1 cellular context compared by ENCODE assay signal in genomic region chr12:31715283-31715825, GRCh38.
TF ChIP-seq lines count a peak whose summit lies in the region.

No MANE protein-coding gene starts in this region.

TF ChIP-seq in K562, 482 proteins besides CTCF, POLR2A, EP300 and RAD21 (continued from another document and continues in another):
- TF ChIP-seq CHD2 (IDR thresholded peaks at IDR 0.05; ENCODE audit: low read depth, low read length): no peak
- no peak for TF ChIP-seq SLC30A9 (CRISPR knock-in tag; IDR thresholded peaks at IDR 0.05)
- no peak for TF ChIP-seq ZNF609 (CRISPR knock-in tag; IDR thresholded peaks at IDR 0.05; ENCODE audit: borderline replicate concordance)
- TF ChIP-seq PHB (CRISPR knock-in tag; IDR thresholded peaks at IDR 0.05): no peak
- TF ChIP-seq, protein P1, sequence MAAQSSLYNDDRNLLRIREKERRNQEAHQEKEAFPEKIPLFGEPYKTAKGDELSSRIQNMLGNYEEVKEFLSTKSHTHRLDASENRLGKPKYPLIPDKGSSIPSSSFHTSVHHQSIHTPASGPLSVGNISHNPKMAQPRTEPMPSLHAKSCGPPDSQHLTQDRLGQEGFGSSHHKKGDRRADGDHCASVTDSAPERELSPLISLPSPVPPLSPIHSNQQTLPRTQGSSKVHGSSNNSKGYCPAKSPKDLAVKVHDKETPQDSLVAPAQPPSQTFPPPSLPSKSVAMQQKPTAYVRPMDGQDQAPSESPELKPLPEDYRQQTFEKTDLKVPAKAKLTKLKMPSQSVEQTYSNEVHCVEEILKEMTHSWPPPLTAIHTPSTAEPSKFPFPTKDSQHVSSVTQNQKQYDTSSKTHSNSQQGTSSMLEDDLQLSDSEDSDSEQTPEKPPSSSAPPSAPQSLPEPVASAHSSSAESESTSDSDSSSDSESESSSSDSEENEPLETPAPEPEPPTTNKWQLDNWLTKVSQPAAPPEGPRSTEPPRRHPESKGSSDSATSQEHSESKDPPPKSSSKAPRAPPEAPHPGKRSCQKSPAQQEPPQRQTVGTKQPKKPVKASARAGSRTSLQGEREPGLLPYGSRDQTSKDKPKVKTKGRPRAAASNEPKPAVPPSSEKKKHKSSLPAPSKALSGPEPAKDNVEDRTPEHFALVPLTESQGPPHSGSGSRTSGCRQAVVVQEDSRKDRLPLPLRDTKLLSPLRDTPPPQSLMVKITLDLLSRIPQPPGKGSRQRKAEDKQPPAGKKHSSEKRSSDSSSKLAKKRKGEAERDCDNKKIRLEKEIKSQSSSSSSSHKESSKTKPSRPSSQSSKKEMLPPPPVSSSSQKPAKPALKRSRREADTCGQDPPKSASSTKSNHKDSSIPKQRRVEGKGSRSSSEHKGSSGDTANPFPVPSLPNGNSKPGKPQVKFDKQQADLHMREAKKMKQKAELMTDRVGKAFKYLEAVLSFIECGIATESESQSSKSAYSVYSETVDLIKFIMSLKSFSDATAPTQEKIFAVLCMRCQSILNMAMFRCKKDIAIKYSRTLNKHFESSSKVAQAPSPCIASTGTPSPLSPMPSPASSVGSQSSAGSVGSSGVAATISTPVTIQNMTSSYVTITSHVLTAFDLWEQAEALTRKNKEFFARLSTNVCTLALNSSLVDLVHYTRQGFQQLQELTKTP (IDR thresholded peaks at IDR 0.05; ENCODE audit: low read depth in 1 of 2, partially characterized antibody in 2 of 2): peak; percentile 79 to 95
- TF ChIP-seq, protein P2, sequence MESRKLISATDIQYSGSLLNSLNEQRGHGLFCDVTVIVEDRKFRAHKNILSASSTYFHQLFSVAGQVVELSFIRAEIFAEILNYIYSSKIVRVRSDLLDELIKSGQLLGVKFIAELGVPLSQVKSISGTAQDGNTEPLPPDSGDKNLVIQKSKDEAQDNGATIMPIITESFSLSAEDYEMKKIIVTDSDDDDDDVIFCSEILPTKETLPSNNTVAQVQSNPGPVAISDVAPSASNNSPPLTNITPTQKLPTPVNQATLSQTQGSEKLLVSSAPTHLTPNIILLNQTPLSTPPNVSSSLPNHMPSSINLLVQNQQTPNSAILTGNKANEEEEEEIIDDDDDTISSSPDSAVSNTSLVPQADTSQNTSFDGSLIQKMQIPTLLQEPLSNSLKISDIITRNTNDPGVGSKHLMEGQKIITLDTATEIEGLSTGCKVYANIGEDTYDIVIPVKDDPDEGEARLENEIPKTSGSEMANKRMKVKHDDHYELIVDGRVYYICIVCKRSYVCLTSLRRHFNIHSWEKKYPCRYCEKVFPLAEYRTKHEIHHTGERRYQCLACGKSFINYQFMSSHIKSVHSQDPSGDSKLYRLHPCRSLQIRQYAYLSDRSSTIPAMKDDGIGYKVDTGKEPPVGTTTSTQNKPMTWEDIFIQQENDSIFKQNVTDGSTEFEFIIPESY (CRISPR knock-in tag; IDR thresholded peaks at IDR 0.05): no peak
- peak; percentile 87 for TF ChIP-seq TAF1 (IDR thresholded peaks at IDR 0.05; ENCODE audit: control insufficient read depth, extremely low read depth, insufficient read depth, low read length, severe bottlenecking)
- no peak for TF ChIP-seq GTF2A2 (tag; IDR thresholded peaks at IDR 0.05)
- TF ChIP-seq NR1H2 (CRISPR knock-in tag; IDR thresholded peaks at IDR 0.05): no peak
- TF ChIP-seq, protein P3, sequence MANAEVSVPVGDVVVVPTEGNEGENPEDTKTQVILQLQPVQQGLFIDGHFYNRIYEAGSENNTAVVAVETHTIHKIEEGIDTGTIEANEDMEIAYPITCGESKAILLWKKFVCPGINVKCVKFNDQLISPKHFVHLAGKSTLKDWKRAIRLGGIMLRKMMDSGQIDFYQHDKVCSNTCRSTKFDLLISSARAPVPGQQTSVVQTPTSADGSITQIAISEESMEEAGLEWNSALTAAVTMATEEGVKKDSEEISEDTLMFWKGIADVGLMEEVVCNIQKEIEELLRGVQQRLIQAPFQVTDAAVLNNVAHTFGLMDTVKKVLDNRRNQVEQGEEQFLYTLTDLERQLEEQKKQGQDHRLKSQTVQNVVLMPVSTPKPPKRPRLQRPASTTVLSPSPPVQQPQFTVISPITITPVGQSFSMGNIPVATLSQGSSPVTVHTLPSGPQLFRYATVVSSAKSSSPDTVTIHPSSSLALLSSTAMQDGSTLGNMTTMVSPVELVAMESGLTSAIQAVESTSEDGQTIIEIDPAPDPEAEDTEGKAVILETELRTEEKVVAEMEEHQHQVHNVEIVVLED (CRISPR knock-in tag; IDR thresholded peaks at IDR 0.05): no peak; the same call in 1 of the 2 replicates
- TF ChIP-seq CBFA2T2 (conservative IDR thresholded peaks at IDR 0.05): peak; percentile 71
- TF ChIP-seq SREBF2 (CRISPR knock-in tag; IDR thresholded peaks at IDR 0.05): no peak
- TF ChIP-seq HNRNPK (IDR thresholded peaks at IDR 0.05; ENCODE audit: low read depth, low read length, poor library complexity, severe bottlenecking): no peak
- TF ChIP-seq, protein P4, sequence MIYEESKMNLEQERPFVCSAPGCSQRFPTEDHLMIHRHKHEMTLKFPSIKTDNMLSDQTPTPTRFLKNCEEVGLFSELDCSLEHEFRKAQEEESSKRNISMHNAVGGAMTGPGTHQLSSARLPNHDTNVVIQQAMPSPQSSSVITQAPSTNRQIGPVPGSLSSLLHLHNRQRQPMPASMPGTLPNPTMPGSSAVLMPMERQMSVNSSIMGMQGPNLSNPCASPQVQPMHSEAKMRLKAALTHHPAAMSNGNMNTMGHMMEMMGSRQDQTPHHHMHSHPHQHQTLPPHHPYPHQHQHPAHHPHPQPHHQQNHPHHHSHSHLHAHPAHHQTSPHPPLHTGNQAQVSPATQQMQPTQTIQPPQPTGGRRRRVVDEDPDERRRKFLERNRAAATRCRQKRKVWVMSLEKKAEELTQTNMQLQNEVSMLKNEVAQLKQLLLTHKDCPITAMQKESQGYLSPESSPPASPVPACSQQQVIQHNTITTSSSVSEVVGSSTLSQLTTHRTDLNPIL (CRISPR knock-in tag; IDR thresholded peaks at IDR 0.05): no peak
- no peak for TF ChIP-seq STAT5B (CRISPR knock-in tag; IDR thresholded peaks at IDR 0.05)
- TF ChIP-seq ETS2 (tag; IDR thresholded peaks at IDR 0.05; ENCODE audit: borderline replicate concordance, poor library complexity, severe bottlenecking): no peak
- no peak for TF ChIP-seq ZNF518B (CRISPR knock-in tag; IDR thresholded peaks at IDR 0.05)
- TF ChIP-seq ATF1 (CRISPR knock-in tag; IDR thresholded peaks at IDR 0.05): no peak
- peak; percentile 67 for TF ChIP-seq ATF1 (tag; IDR thresholded peaks at IDR 0.05)
- peak; percentile 70; the same call in 1 of the 2 replicates for TF ChIP-seq MECOM (CRISPR knock-in tag; IDR thresholded peaks at IDR 0.05)
- no peak for TF ChIP-seq FOS (IDR thresholded peaks at IDR 0.05; ENCODE audit: extremely low read depth, insufficient read length)
- TF ChIP-seq, protein P5, sequence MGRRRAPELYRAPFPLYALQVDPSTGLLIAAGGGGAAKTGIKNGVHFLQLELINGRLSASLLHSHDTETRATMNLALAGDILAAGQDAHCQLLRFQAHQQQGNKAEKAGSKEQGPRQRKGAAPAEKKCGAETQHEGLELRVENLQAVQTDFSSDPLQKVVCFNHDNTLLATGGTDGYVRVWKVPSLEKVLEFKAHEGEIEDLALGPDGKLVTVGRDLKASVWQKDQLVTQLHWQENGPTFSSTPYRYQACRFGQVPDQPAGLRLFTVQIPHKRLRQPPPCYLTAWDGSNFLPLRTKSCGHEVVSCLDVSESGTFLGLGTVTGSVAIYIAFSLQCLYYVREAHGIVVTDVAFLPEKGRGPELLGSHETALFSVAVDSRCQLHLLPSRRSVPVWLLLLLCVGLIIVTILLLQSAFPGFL (CRISPR knock-in tag; IDR thresholded peaks at IDR 0.05): no peak
- TF ChIP-seq PCBP2 (IDR thresholded peaks at IDR 0.05; ENCODE audit: low read depth, low read length, poor library complexity, severe bottlenecking): no peak
- no peak for TF ChIP-seq ZNF76 (CRISPR knock-in tag; IDR thresholded peaks at IDR 0.05; ENCODE audit: borderline replicate concordance)
- no peak for TF ChIP-seq KDM4B (IDR thresholded peaks at IDR 0.05; ENCODE audit: borderline replicate concordance in 2 of 2, low read depth in 1 of 2)
- TF ChIP-seq HIVEP1 (CRISPR knock-in tag; IDR thresholded peaks at IDR 0.05): no peak
- TF ChIP-seq RAD51 (IDR thresholded peaks at IDR 0.05; ENCODE audit: borderline replicate concordance, low read depth): no peak; the same call in 1 of the 2 replicates
- TF ChIP-seq TBP (optimal IDR thresholded peaks at IDR 0.05; ENCODE audit: low read depth, low read length): peak; percentile 75
- TF ChIP-seq, protein P6, sequence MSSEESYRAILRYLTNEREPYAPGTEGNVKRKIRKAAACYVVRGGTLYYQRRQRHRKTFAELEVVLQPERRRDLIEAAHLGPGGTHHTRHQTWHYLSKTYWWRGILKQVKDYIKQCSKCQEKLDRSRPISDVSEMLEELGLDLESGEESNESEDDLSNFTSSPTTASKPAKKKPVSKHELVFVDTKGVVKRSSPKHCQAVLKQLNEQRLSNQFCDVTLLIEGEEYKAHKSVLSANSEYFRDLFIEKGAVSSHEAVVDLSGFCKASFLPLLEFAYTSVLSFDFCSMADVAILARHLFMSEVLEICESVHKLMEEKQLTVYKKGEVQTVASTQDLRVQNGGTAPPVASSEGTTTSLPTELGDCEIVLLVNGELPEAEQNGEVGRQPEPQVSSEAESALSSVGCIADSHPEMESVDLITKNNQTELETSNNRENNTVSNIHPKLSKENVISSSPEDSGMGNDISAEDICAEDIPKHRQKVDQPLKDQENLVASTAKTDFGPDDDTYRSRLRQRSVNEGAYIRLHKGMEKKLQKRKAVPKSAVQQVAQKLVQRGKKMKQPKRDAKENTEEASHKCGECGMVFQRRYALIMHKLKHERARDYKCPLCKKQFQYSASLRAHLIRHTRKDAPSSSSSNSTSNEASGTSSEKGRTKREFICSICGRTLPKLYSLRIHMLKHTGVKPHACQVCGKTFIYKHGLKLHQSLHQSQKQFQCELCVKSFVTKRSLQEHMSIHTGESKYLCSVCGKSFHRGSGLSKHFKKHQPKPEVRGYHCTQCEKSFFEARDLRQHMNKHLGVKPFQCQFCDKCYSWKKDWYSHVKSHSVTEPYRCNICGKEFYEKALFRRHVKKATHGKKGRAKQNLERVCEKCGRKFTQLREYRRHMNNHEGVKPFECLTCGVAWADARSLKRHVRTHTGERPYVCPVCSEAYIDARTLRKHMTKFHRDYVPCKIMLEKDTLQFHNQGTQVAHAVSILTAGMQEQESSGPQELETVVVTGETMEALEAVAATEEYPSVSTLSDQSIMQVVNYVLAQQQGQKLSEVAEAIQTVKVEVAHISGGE (CRISPR knock-in tag; IDR thresholded peaks at IDR 0.05): peak in 1 of 3 experiments; percentile 27; a peak in 1 of 6 replicates
- no peak for TF ChIP-seq ZBTB43 (CRISPR knock-in tag; IDR thresholded peaks at IDR 0.05)
- TF ChIP-seq ZFP30 (CRISPR knock-in tag; IDR thresholded peaks at IDR 0.05; ENCODE audit: borderline replicate concordance): no peak
- TF ChIP-seq PYGO2 (tag; IDR thresholded peaks at IDR 0.05): 0 out of 2 replicates have a peak, but pooled peaks have one; percentile 44
- TF ChIP-seq ZBTB17 (CRISPR knock-in tag; IDR thresholded peaks at IDR 0.05): 0 out of 2 replicates have a peak, but pooled peaks have one; percentile 18
